In genomic region chr14:38257500-38257899, GRCh38 we compare ENCODE assay signal across 27 cellular contexts. TPM values are rescaled to one million over a fixed set of nuclear protein-coding genes. Genes with fewer than 3 reads are reported as not detected.
DNase-seq lines count a peak whose midpoint lies in the region; ATAC-seq and FAIRE-seq lines count a peak whose summit lies in the region.
"Had no signal": no experiment of that assay in that cellular context is flagged by ENCODE, and none has a peak within 500 bp of the region (broad histone marks: within the 10 kb centered on the region; RNA-seq: fewer than 3 reads in every experiment).

No MANE protein-coding gene starts in this region.

- H4K20me1 ChIP-seq in BLaER1, result peaks cover 14% of the 10 kb centered on the region

- H3K27ac ChIP-seq in BLaER1, result peak overlapping the region; percentile 91
- peak overlapping the region; percentile 32 for H3K27ac ChIP-seq in duodenal mucosa (ENCODE audit: low read depth, low read length)
- no peak overlapping the region for H3K27ac ChIP-seq in aorta (ENCODE audit: low read depth in 1 of 2, low read length in 2 of 2)
- H3K27ac ChIP-seq: brain microvascular endothelial cell, thoracic aorta, WERI-Rb-1 had no signal

- DNase-seq in HTR-8/SVneo (ENCODE audit: insufficient read length, low spot score), result peak; percentile 10
- DNase-seq in renal cortical epithelial cell (ENCODE audit: low read depth), result peak; percentile 28
- DNase-seq in LoVo (ENCODE audit: low spot score), result no peak
- DNase-seq in ACHN, result no peak
- no peak for DNase-seq in aorta
- DNase-seq: activated CD4-positive, alpha-beta T cell treated with anti-CD3 and anti-CD28 coated beads, Interleukin-2, amount 50 U/mL, for 4 hours; activated effector memory CD4-positive, alpha-beta T cell treated with Interleukin-2 at 50 U/mL for 16 hours; activated naive CD8-positive, alpha-beta T cell treated with anti-CD3 and anti-CD28 coated beads, Interleukin-2, amount 50 U/mL, for 24 hours; brain microvascular endothelial cell; DMS79 treated with DMSO at 0.1 percent for 48 hours; foreskin fibroblast; H7; hypothalamus; islet precursor cell; mesendoderm; naive B cell; NCI-H1417 treated with DMSO at 0.1 percent for 48 hours; occipital lobe; stimulated activated CD4-positive, alpha-beta T cell treated with anti-CD3 and anti-CD28 coated beads, Interleukin-2, amount 100 ng/mL, for 24 hours; stimulated activated naive B cell treated with anti-CD40 and anti-IgM and Interleukin-4, amounts not matched to agents 10 μg/mL and 1 μg/mL and 100 μg/mL, for 72 hours; WERI-Rb-1 had no signal

- H3K9ac ChIP-seq in BLaER1, result 0 out of 2 replicates have a peak overlapping the region, but pooled peaks have one; percentile 45
- no peak overlapping the region for H3K9ac ChIP-seq in duodenal mucosa (ENCODE audit: low read depth in 1 of 2, low read length in 2 of 2)

- H3K4me1 ChIP-seq in BLaER1, result peaks cover 12% of the 10 kb centered on the region
- H3K4me1 ChIP-seq in duodenal mucosa (ENCODE audit: control insufficient read depth in 1 of 2, insufficient read depth in 2 of 2, low read length in 2 of 2), result no peaks in the 10 kb centered on the region
- no peaks in the 10 kb centered on the region for H3K4me1 ChIP-seq in aorta (ENCODE audit: control insufficient read depth in 1 of 2, insufficient read depth in 2 of 2, low read length in 2 of 2)

- H3K4me3 ChIP-seq in BLaER1 (peak overlapping the region; percentile 77; the same call in 1 of the 2 replicates), duodenal mucosa (ENCODE audit: low read depth in 1 of 2, low read length in 2 of 2) (no peak overlapping the region), aorta (ENCODE audit: low read length in 2 of 2) (no peak overlapping the region)
- H3K4me3 ChIP-seq: thoracic aorta had no signal

- intact Hi-C loops in aorta (cut with DNase I), result no loop called here

- H3K27me3 ChIP-seq in BLaER1 (no peaks in the 10 kb centered on the region), duodenal mucosa (ENCODE audit: control insufficient read depth in 1 of 2, insufficient read depth in 2 of 2, low read length in 2 of 2) (peaks cover 11 to 28% of the 10 kb centered on the region in 2 donors), aorta (ENCODE audit: control insufficient read depth in 1 of 2, insufficient read depth in 2 of 2, low read length in 1 of 2) (no peaks in the 10 kb centered on the region)

- H3K4me2 ChIP-seq in BLaER1, result peak overlapping the region; percentile 61

- WGBS in aorta, 2 donors, result 78 to 84% methylated on average over 2 of the region's 2 CpGs

- no peak for ATAC-seq in HG03469 (IDR thresholded peaks at IDR 0.05; ENCODE audit: unreplicated experiment)
- no peak for ATAC-seq in aorta (ENCODE audit: low FRiP score)
- ATAC-seq: activated naive CD8-positive, alpha-beta T cell treated with anti-CD3 and anti-CD28 coated beads, Interleukin-2, amount 50 U/mL, for 24 hours; stimulated activated naive B cell treated with anti-CD40 and anti-IgM and Interleukin-4, amounts not matched to agents 10 μg/mL and 1 μg/mL and 100 μg/mL, for 72 hours had no signal

- H3K9me3 ChIP-seq in BLaER1, result peaks cover 12% of the 10 kb centered on the region
- peaks cover 0 to 5% of the 10 kb centered on the region in 2 donors for H3K9me3 ChIP-seq in duodenal mucosa (ENCODE audit: control insufficient read depth in 1 of 2, low read length in 2 of 2)
- H3K9me3 ChIP-seq in aorta (ENCODE audit: control insufficient read depth, low read length), result peaks cover 3% of the 10 kb centered on the region
- H3K9me3 ChIP-seq: thoracic aorta had no signal

- FAIRE-seq in HTR-8/SVneo (lab: Jason Lieb, UNC), result no peak

- in situ Hi-C loops in ACHN (cut with HindIII; ENCODE audit: low pct_ligation_motif_present, low pct_unique_long_range_greater_than_20kb, low sequenced_read_pairs), result no loop called here

- H3K36me3 ChIP-seq in BLaER1, result no peaks in the 10 kb centered on the region
- H3K36me3 ChIP-seq in duodenal mucosa (ENCODE audit: control insufficient read depth in 1 of 2, insufficient read depth in 2 of 2, low read length in 2 of 2), result no peaks in the 10 kb centered on the region
- no peaks in the 10 kb centered on the region for H3K36me3 ChIP-seq in aorta (ENCODE audit: control insufficient read depth in 1 of 2, insufficient read depth in 2 of 2, low read length in 1 of 2)
- H3K36me3 ChIP-seq: brain microvascular endothelial cell, thoracic aorta, WERI-Rb-1 had no signal

RNA-seq across cellular contexts. Expression of gene CLEC14A, which starts 1.6 kb away (rescaled TPM):
- total RNA-seq in renal cortical epithelial cell (under 0.01 and 0.20 TPM in 2 replicates), aorta (10 to 100 TPM; 36.8 to 56.0 TPM)
- 1 to 10 TPM; 2.4 to 6.3 TPM for polyA plus RNA-seq in aorta
- total RNA-seq: SK-MEL-5; T-helper 2 cell treated with Interferon-gamma antibody and Interleukin-4, amounts not matched to agents 100 ng/mL and 5 ng/mL, for 36 hours had no signal

RNA-seq across cellular contexts. Expression of gene SSTR1, which starts 49.8 kb away (rescaled TPM):
- total RNA-seq in renal cortical epithelial cell (0.15 and 0.17 TPM in 2 replicates), aorta (1 to 10 TPM; 1.0 to 2.6 TPM)
- under 1 TPM; 0.61 to 0.88 TPM for polyA plus RNA-seq in aorta
- total RNA-seq: SK-MEL-5; T-helper 2 cell treated with Interferon-gamma antibody and Interleukin-4, amounts not matched to agents 100 ng/mL and 5 ng/mL, for 36 hours had no signal

Comparison
In these comparisons a context has a peak if more than half of its experiments do, and no peak if none do; other contexts are left out.
1. H3K27ac ChIP-seq: peak in BLaER1 (single experiment) and duodenal mucosa (single experiment); none in aorta (0 of 2).
2. DNase-seq: peak in HTR-8/SVneo (single experiment) and renal cortical epithelial cell (single experiment); none in LoVo (single experiment), ACHN (single experiment) and aorta (0 of 2).
3. RNA of gene CLEC14A, which starts 1.6 kb away (total RNA-seq): 36.8 to 56.0 TPM in aorta; under 0.01 to 0.20 TPM in renal cortical epithelial cell; every median in the first group is over 10 times any median in the second.